26 cellular contexts compared by ENCODE assay signal in genomic region chr9:100914266-100914665, GRCh38.
"Had no signal": no experiment of that assay in that cellular context is flagged by ENCODE, and none has a peak within 500 bp of the region (broad histone marks: within the 10 kb centered on the region; RNA-seq: fewer than 3 reads in every experiment).

No MANE protein-coding gene starts in this region.

- H3K9me3 ChIP-seq: suprapubic skin, testis, thoracic aorta, thyroid gland, tibial artery, tibial nerve, transverse colon, upper lobe of left lung, upper lobe of right lung, uterus, vagina had no signal

- H3K4me1 ChIP-seq: stomach, suprapubic skin, testis, thyroid gland, tibial artery, tibial nerve, transverse colon, upper lobe of left lung, upper lobe of right lung, uterus, vagina had no signal

- FAIRE-seq: urothelium cell line had no signal

- H3K27ac ChIP-seq: stomach, suprapubic skin, testis, thoracic aorta, thyroid gland, tibial artery, tibial nerve, transverse colon, upper lobe of left lung, upper lobe of right lung, uterus, vagina had no signal

- H3K36me3 ChIP-seq: stomach, suprapubic skin, thoracic aorta, thyroid gland, tibial artery, tibial nerve, transverse colon, upper lobe of left lung, upper lobe of right lung, uterus, vagina had no signal

- H3K27me3 ChIP-seq: stomach, suprapubic skin, testis, thyroid gland, tibial artery, tibial nerve, transverse colon, upper lobe of left lung, upper lobe of right lung, uterus, vagina had no signal

- DNase-seq: stimulated activated CD4-positive, alpha-beta T cell treated with anti-CD3 and anti-CD28 coated beads, Interleukin-2, amount 100 ng/mL, for 48 hours; stimulated activated CD4-positive, alpha-beta T cell treated with anti-CD3 and anti-CD28 coated beads, Interleukin-4, amount 100 ng/mL, for 1 hour; stimulated activated CD4-positive, alpha-beta T cell treated with anti-CD3 and anti-CD28 coated beads, Interleukin-4, amount 100 ng/mL, for 24 hours; stimulated activated CD4-positive, alpha-beta T cell treated with anti-CD3 and anti-CD28 coated beads, Interleukin-4, amount 100 ng/mL, for 4 hours; stimulated activated CD8-positive, alpha-beta memory T cell treated with anti-CD3 and anti-CD28 coated beads, Interleukin-4, amount 100 ng/mL, for 48 hours; stimulated activated naive B cell treated with anti-CD40 and anti-IgM and Interleukin-4, amounts not matched to agents 10 μg/mL and 1 μg/mL and 100 μg/mL, for 72 hours; stimulated activated naive CD4-positive, alpha-beta T cell; stimulated activated naive CD4-positive, alpha-beta T cell treated with Interleukin-2 at 50 U/mL for 16 hours; stimulated activated naive CD8-positive, alpha-beta T cell treated with anti-CD3 and anti-CD28 coated beads, Interleukin-15, amount 100 ng/mL, for 72 hours; stimulated activated naive CD8-positive, alpha-beta T cell treated with anti-CD3 and anti-CD28 coated beads, Interleukin-15, Interleukin-2, amounts not matched to agents 100 U/mL and 50 U/mL, for 24 hours; stomach; substantia nigra; testis; thyroid gland; tibial artery; transverse colon; upper lobe of left lung; upper lobe of right lung; uterus had no signal

- ATAC-seq: stimulated activated effector memory CD8-positive, alpha-beta T cell treated with anti-CD3 and anti-CD28 coated beads, Interleukin-12 subunit alpha, Interleukin-12 subunit beta, amount 100 ng/mL, for 72 hours; stimulated activated memory B cell treated with anti-CD40 and anti-IgM and Interleukin-4, amounts not matched to agents 10 μg/mL and 1 μg/mL and 100 μg/mL, for 72 hours; stimulated activated naive B cell treated with anti-CD40 and anti-IgM and Interleukin-4, amounts not matched to agents 10 μg/mL and 1 μg/mL and 100 μg/mL, for 72 hours; stimulated activated naive CD8-positive, alpha-beta T cell treated with anti-CD3 and anti-CD28 coated beads, Interleukin-15, amount 100 ng/mL, for 72 hours; stimulated activated naive CD8-positive, alpha-beta T cell treated with anti-CD3 and anti-CD28 coated beads, Interleukin-15, Interleukin-2, amounts not matched to agents 100 U/mL and 50 U/mL, for 24 hours; upper lobe of right lung had no signal

- H3K4me3 ChIP-seq: stomach, suprapubic skin, testis, thoracic aorta, thyroid gland, tibial artery, tibial nerve, transverse colon, upper lobe of left lung, upper lobe of right lung, uterus, vagina had no signal
